ENCODE assay signal across 16 cellular contexts in the genomic region with DNA sequence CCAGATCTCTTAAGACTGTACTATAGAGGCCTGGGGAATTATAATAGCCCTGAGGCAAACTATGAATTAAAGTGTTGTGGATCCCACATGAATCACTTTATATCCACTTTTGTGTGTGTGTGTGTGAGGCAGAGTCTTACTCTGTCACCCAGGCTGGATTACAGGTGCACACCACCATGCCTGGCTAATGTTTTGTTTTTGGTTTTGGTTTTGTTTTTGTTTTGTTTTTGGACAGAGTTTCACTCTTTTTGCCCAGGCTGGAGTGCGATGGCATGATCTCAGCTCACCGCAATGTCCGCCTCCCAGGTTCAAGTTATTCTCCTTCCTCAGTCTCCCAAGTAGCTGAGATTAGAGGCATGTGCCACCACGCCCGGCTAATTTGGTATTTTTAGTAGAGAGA. TPM values are rescaled to one million over a fixed set of nuclear protein-coding genes. Genes with fewer than 3 reads are reported as not detected.
DNase-seq lines count a peak whose midpoint lies in the region; ATAC-seq, FAIRE-seq and TF ChIP-seq lines count a peak whose summit lies in the region.
"Had no signal": no experiment of that assay in that cellular context is flagged by ENCODE, and none has a peak within 500 bp of the region (broad histone marks: within the 10 kb centered on the region; RNA-seq: fewer than 3 reads in every experiment).

No MANE protein-coding gene starts in this region.

- H3K4me3 ChIP-seq in body of pancreas = no peak overlapping the region
- H3K4me3 ChIP-seq: A549, cardiac muscle cell had no signal

- H3K36me3 Mint-ChIP-seq in activated CD4-positive, alpha-beta T cell treated with anti-CD3 and anti-CD28 coated beads, Interleukin-2, amount 10 ng/mL, durations not matched to agents 24 days and 14 days (ENCODE audit: low read depth) = peaks cover 59% of the 10 kb centered on the region
- H3K36me3 Mint-ChIP-seq in IgD-negative memory B cell = peaks cover 17% of the 10 kb centered on the region
- H3K36me3 Mint-ChIP-seq in activated T-helper 2 cell treated with anti-CD3 and anti-CD28 coated beads, Interferon-gamma antibody, Interleukin-2, Interleukin-4, amounts not matched to agents 10 μg/mL and 5 μg/mL and 100 μg/mL, durations not matched to agents 14 hours and 24 hours and 36 hours (ENCODE audit: low read depth) = peaks cover 55% of the 10 kb centered on the region
- peaks cover 8% of the 10 kb centered on the region for H3K36me3 Mint-ChIP-seq in natural killer cell

- no peak for ATAC-seq in natural killer cell
- ATAC-seq in body of pancreas = no peak
- no peak for ATAC-seq in GM18505 (IDR thresholded peaks at IDR 0.05; ENCODE audit: unreplicated experiment)
- ATAC-seq: A549 had no signal

- peak overlapping the region; percentile 99 for H3K4me3 Mint-ChIP-seq in activated CD4-positive, alpha-beta T cell treated with anti-CD3 and anti-CD28 coated beads, Interleukin-2, amount 10 ng/mL, durations not matched to agents 24 days and 14 days
- H3K4me3 Mint-ChIP-seq in IgD-negative memory B cell (peak overlapping the region; percentile 99 to 100 (median 100)), natural killer cell (peak overlapping the region; percentile 100)
- H3K4me3 Mint-ChIP-seq in activated T-helper 2 cell treated with anti-CD3 and anti-CD28 coated beads, Interferon-gamma antibody, Interleukin-2, Interleukin-4, amounts not matched to agents 10 μg/mL and 5 μg/mL and 100 μg/mL, durations not matched to agents 14 hours and 24 hours and 36 hours (ENCODE audit: low read depth) = peak overlapping the region; percentile 100

- no peaks in the 10 kb centered on the region for H3K36me3 ChIP-seq in body of pancreas (replicated peaks in 1 of 2; ENCODE audit: insufficient read depth in 1 of 2, low read depth in 2 of 2)
- H3K36me3 ChIP-seq: cardiac muscle cell had no signal

- H3K9me3 ChIP-seq in body of pancreas = no peaks in the 10 kb centered on the region
- H3K9me3 ChIP-seq: A549, stomach had no signal

- intact Hi-C loops in activated CD4-positive, alpha-beta T cell treated with anti-CD3 and anti-CD28 coated beads, Interleukin-2, amount 10 ng/mL, durations not matched to agents 24 days and 14 days (cut with micrococcal nuclease) = no loop called here
- intact Hi-C loops in activated T-helper 2 cell treated with anti-CD3 and anti-CD28 coated beads, Interferon-gamma antibody, Interleukin-2, Interleukin-4, amounts not matched to agents 10 μg/mL and 5 μg/mL and 100 μg/mL, durations not matched to agents 14 hours and 24 hours and 36 hours (cut with micrococcal nuclease) = no loop called here
- intact Hi-C loops in natural killer cell (cut with micrococcal nuclease) (no loop called here), body of pancreas (cut with DNase I) (no loop called here)

- TF ChIP-seq CTCF in natural killer cell (IDR thresholded peaks at IDR 0.05) = no peak
- no peak for TF ChIP-seq CTCF in D721Med (IDR thresholded peaks at IDR 0.05; ENCODE audit: insufficient read depth, missing control alignments)
- TF ChIP-seq CTCF in body of pancreas (IDR thresholded peaks at IDR 0.05) = no peak

- no peaks in the 10 kb centered on the region for H3K27me3 ChIP-seq in body of pancreas
- H3K27me3 ChIP-seq: stomach had no signal

- no peak overlapping the region for H3K27ac ChIP-seq in body of pancreas
- H3K27ac ChIP-seq: A549, cardiac muscle cell, stomach had no signal

- peak; percentile 79 for DNase-seq in activated CD4-positive, alpha-beta T cell treated with anti-CD3 and anti-CD28 coated beads, Interleukin-2, amount 10 ng/mL, durations not matched to agents 24 days and 14 days
- no peak for DNase-seq in activated CD4-positive, alpha-beta T cell treated with anti-CD3 and anti-CD28 coated beads for 4 hours
- DNase-seq in activated T-helper 2 cell treated with anti-CD3 and anti-CD28 coated beads, Interferon-gamma antibody, Interleukin-2, Interleukin-4, amounts not matched to agents 10 μg/mL and 5 μg/mL and 100 μg/mL, durations not matched to agents 14 hours and 24 hours and 36 hours (ENCODE audit: low spot score) = no peak
- DNase-seq in natural killer cell = no peak
- no peak for DNase-seq in D721Med (ENCODE audit: insufficient read length, low spot score)
- DNase-seq in body of pancreas = no peak
- DNase-seq: Karpas-422, NCI-H1417, NCI-H2171 treated with DMSO at 0.1 percent for 48 hours, retina, stomach had no signal

- peak overlapping the region; percentile 74 for H3K27ac Mint-ChIP-seq in activated CD4-positive, alpha-beta T cell treated with anti-CD3 and anti-CD28 coated beads, Interleukin-2, amount 10 ng/mL, durations not matched to agents 24 days and 14 days
- H3K27ac Mint-ChIP-seq in IgD-negative memory B cell = peak overlapping the region; percentile 31 to 99 (median 78)
- peak overlapping the region; percentile 26 for H3K27ac Mint-ChIP-seq in activated T-helper 2 cell treated with anti-CD3 and anti-CD28 coated beads, Interferon-gamma antibody, Interleukin-2, Interleukin-4, amounts not matched to agents 10 μg/mL and 5 μg/mL and 100 μg/mL, durations not matched to agents 14 hours and 24 hours and 36 hours
- peak overlapping the region; percentile 99 to 100 for H3K27ac Mint-ChIP-seq in natural killer cell

- H3K27me3 Mint-ChIP-seq in activated CD4-positive, alpha-beta T cell treated with anti-CD3 and anti-CD28 coated beads, Interleukin-2, amount 10 ng/mL, durations not matched to agents 24 days and 14 days = no peaks in the 10 kb centered on the region
- H3K27me3 Mint-ChIP-seq in IgD-negative memory B cell = no peaks in the 10 kb centered on the region
- no peaks in the 10 kb centered on the region for H3K27me3 Mint-ChIP-seq in activated T-helper 2 cell treated with anti-CD3 and anti-CD28 coated beads, Interferon-gamma antibody, Interleukin-2, Interleukin-4, amounts not matched to agents 10 μg/mL and 5 μg/mL and 100 μg/mL, durations not matched to agents 14 hours and 24 hours and 36 hours (ENCODE audit: low read depth)
- H3K27me3 Mint-ChIP-seq in natural killer cell (ENCODE audit: low read depth in 2 of 2) = no peaks in the 10 kb centered on the region

- TF ChIP-seq POLR2A in body of pancreas (IDR thresholded peaks at IDR 0.05) = no peak
- no peak for TF ChIP-seq POLR2A in GM18505 (IDR thresholded peaks at IDR 0.05; ENCODE audit: borderline replicate concordance, extremely low read depth, insufficient read depth, insufficient read length)

- peaks cover 67% of the 10 kb centered on the region for H3K4me1 Mint-ChIP-seq in activated CD4-positive, alpha-beta T cell treated with anti-CD3 and anti-CD28 coated beads, Interleukin-2, amount 10 ng/mL, durations not matched to agents 24 days and 14 days
- peaks cover 52 to 68% (median 59%) of the 10 kb centered on the region in 3 donors for H3K4me1 Mint-ChIP-seq in IgD-negative memory B cell
- peaks cover 68% of the 10 kb centered on the region for H3K4me1 Mint-ChIP-seq in activated T-helper 2 cell treated with anti-CD3 and anti-CD28 coated beads, Interferon-gamma antibody, Interleukin-2, Interleukin-4, amounts not matched to agents 10 μg/mL and 5 μg/mL and 100 μg/mL, durations not matched to agents 14 hours and 24 hours and 36 hours (ENCODE audit: low read depth)
- peaks cover 83 to 90% of the 10 kb centered on the region in 2 donors for H3K4me1 Mint-ChIP-seq in natural killer cell

- no peaks in the 10 kb centered on the region for H3K9me3 Mint-ChIP-seq in activated CD4-positive, alpha-beta T cell treated with anti-CD3 and anti-CD28 coated beads, Interleukin-2, amount 10 ng/mL, durations not matched to agents 24 days and 14 days
- H3K9me3 Mint-ChIP-seq in IgD-negative memory B cell = no peaks in the 10 kb centered on the region
- H3K9me3 Mint-ChIP-seq in activated T-helper 2 cell treated with anti-CD3 and anti-CD28 coated beads, Interferon-gamma antibody, Interleukin-2, Interleukin-4, amounts not matched to agents 10 μg/mL and 5 μg/mL and 100 μg/mL, durations not matched to agents 14 hours and 24 hours and 36 hours = no peaks in the 10 kb centered on the region
- H3K9me3 Mint-ChIP-seq in natural killer cell = no peaks in the 10 kb centered on the region

- FAIRE-seq in D721Med (lab: Jason Lieb, UNC) = no peak
- FAIRE-seq: A549, RCC 7860 had no signal

- peaks cover 22% of the 10 kb centered on the region for H3K4me1 ChIP-seq in body of pancreas

- 89 to 90% methylated on average over 5 of the region's 5 CpGs for WGBS in body of pancreas, 2 donors

RNA-seq across cellular contexts. Expression of gene MICB, which starts 32.2 kb away (rescaled TPM):
- 32.8 and 35.5 TPM in 2 replicates for total RNA-seq in activated CD4-positive, alpha-beta T cell treated with anti-CD3 and anti-CD28 coated beads, Interleukin-2, amount 10 ng/mL, durations not matched to agents 24 days and 14 days
- 9.3 TPM for polyA plus RNA-seq in IgD-negative memory B cell
- total RNA-seq in activated T-helper 2 cell treated with anti-CD3 and anti-CD28 coated beads, Interferon-gamma antibody, Interleukin-2, Interleukin-4, amounts not matched to agents 10 μg/mL and 5 μg/mL and 100 μg/mL, durations not matched to agents 14 hours and 24 hours and 36 hours = 30.6 and 31.5 TPM in 2 replicates
- 10 to 100 TPM; 33.5 to 39.0 (median 37.6) TPM for total RNA-seq in natural killer cell
- total RNA-seq in body of pancreas = under 1 TPM in 1 of 2 donors, not detected in 1; 0.78 TPM

Comparison
In these comparisons a context has a peak if more than half of its experiments do, and no peak if none do; other contexts are left out.
1. H3K27ac Mint-ChIP-seq: peak in every context shown above with its lines; median percentile 100 in natural killer cell; 78 in IgD-negative memory B cell; 74 in activated CD4-positive, alpha-beta T cell treated with anti-CD3 and anti-CD28 coated beads, Interleukin-2, amount 10 ng/mL, durations not matched to agents 24 days and 14 days; 26 in activated T-helper 2 cell treated with anti-CD3 and anti-CD28 coated beads, Interferon-gamma antibody, Interleukin-2, Interleukin-4, amounts not matched to agents 10 μg/mL and 5 μg/mL and 100 μg/mL, durations not matched to agents 14 hours and 24 hours and 36 hours.
2. RNA of gene MICB, which starts 32.2 kb away (total RNA-seq): 33.5 to 39.0 TPM in natural killer cell, 32.8 to 35.5 TPM in activated CD4-positive, alpha-beta T cell treated with anti-CD3 and anti-CD28 coated beads, Interleukin-2, amount 10 ng/mL, durations not matched to agents 24 days and 14 days and 30.6 to 31.5 TPM in activated T-helper 2 cell treated with anti-CD3 and anti-CD28 coated beads, Interferon-gamma antibody, Interleukin-2, Interleukin-4, amounts not matched to agents 10 μg/mL and 5 μg/mL and 100 μg/mL, durations not matched to agents 14 hours and 24 hours and 36 hours; 0.78 TPM in body of pancreas; every median in the first group is over 10 times any median in the second.
3. Peak in every context shown above with its lines, with median percentiles within 50 percentile points of each other: H3K4me3 Mint-ChIP-seq.